Comparison of ENCODE assay signal across 8 cellular contexts in the genomic region with DNA sequence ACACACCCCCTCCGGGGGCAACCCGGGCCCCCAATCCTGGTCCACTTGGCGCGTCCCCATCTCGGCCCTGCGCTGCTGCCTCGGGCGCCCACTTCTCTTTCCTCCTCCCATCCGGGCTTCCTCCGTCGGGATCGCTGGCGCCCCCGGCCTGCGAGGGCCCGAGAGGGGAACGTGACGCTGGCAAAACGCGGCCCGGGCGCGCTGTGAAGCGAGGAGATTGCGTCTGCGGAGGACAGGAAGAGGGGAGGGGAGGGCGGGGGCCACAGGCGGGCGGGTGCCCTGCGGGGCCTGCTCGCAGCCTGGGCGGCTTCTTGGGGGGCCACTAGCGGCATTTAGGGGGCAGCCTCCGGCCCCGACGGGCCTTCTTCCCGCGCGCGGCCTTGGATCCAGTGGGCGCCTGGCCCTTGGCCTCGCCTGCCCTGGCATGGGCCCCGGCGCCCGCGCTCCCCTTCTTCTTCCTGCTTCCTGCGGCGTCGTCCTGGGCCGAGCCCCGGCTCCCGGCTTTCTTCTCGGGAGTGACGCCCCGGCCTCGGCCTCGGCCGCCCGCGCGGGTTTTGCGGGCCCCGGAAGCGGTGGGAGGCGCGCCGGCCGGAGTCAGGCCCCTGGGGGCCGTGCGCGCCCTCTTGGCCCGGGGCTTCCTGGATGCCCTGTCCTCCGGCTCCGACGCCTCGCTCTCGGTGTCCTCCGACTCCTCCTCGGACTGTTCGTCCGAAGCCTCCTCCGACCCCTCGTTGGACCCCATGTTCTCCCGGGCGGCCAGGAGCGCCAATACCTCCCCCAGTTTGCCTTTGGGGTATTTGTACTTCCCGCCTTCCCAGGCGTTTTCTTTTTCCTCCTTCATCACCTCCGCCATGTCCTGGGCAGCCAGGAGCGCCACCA. TPM values are rescaled to one million over a fixed set of nuclear protein-coding genes. Genes with fewer than 3 reads are reported as not detected.
DNase-seq lines count a peak whose midpoint lies in the region; ATAC-seq and TF ChIP-seq lines count a peak whose summit lies in the region.

No MANE protein-coding gene starts in this region.

- TF ChIP-seq CTCF in lower lobe of right lung (IDR thresholded peaks at IDR 0.05) = no peak
- no peak for TF ChIP-seq CTCF in tibial artery (IDR thresholded peaks at IDR 0.05)

- no peak for DNase-seq in activated CD8-positive, alpha-beta memory T cell treated with anti-CD3 and anti-CD28 coated beads, Interleukin-2, amount 10 ng/mL, durations not matched to agents 7 days and 5 days
- no peak for DNase-seq in activated CD8-positive, alpha-beta memory T cell treated with anti-CD3 and anti-CD28 coated beads, Interleukin-2, amount 50 U/mL, for 48 hours
- peak; percentile 34 for DNase-seq in central memory CD4-positive, alpha-beta T cell
- peak; percentile 55 for DNase-seq in lower lobe of right lung
- no peak for DNase-seq in tibial artery
- DNase-seq in NAMALWA (ENCODE audit: low spot score) = no peak
- DNase-seq in NCI-H69 (lab: John Stamatoyannopoulos, UW) = no peak
- DNase-seq in kidney tubule cell (ENCODE audit: low spot score) = no peak

- H3K4me3 ChIP-seq in lower lobe of right lung = peak overlapping the region; percentile 52
- H3K4me3 ChIP-seq in tibial artery = peak overlapping the region; percentile 47 to 57

- H3K9me3 ChIP-seq in lower lobe of right lung (no peaks in the 10 kb centered on the region), tibial artery (no peaks in the 10 kb centered on the region)

- intact Hi-C loops in lower lobe of right lung (cut with DNase I) (no loop called here), tibial artery (cut with DNase I; ENCODE audit: low total_unique reads) (loop anchor here (5.0 kb wide), 1 partner anchor 206 kb away; no protein-coding TSS in a partner anchor)

- peaks cover 8% of the 10 kb centered on the region for H3K4me1 Mint-ChIP-seq in activated CD8-positive, alpha-beta memory T cell treated with anti-CD3 and anti-CD28 coated beads, Interleukin-2, amount 10 ng/mL, durations not matched to agents 7 days and 5 days

- H3K27ac ChIP-seq in lower lobe of right lung (peak overlapping the region; percentile 64), tibial artery (peak overlapping the region; percentile 52 to 56)

- no peak for ATAC-seq in activated CD8-positive, alpha-beta memory T cell treated with anti-CD3 and anti-CD28 coated beads, Interleukin-2, amount 10 ng/mL, durations not matched to agents 7 days and 5 days
- peak; percentile 4 to 34 for ATAC-seq in lower lobe of right lung

- H3K36me3 ChIP-seq in lower lobe of right lung (no peaks in the 10 kb centered on the region), tibial artery (no peaks in the 10 kb centered on the region)

- H3K27me3 ChIP-seq in lower lobe of right lung (ENCODE audit: low read depth) (peaks cover 64% of the 10 kb centered on the region), tibial artery (peaks cover 0 to 25% of the 10 kb centered on the region in 2 donors)

- CTCF ChIA-PET in activated CD8-positive, alpha-beta memory T cell treated with anti-CD3 and anti-CD28 coated beads, Interleukin-2, amount 10 ng/mL, durations not matched to agents 7 days and 5 days (lab: Charles Lee) = interaction anchor here (0.8 kb wide), 1 partner anchor 98 kb away, joined by 3 read pairs; no protein-coding TSS in a partner anchor

- H3K36me3 Mint-ChIP-seq in activated CD8-positive, alpha-beta memory T cell treated with anti-CD3 and anti-CD28 coated beads, Interleukin-2, amount 10 ng/mL, durations not matched to agents 7 days and 5 days = no peaks in the 10 kb centered on the region

- no peaks in the 10 kb centered on the region for H3K9me3 Mint-ChIP-seq in activated CD8-positive, alpha-beta memory T cell treated with anti-CD3 and anti-CD28 coated beads, Interleukin-2, amount 10 ng/mL, durations not matched to agents 7 days and 5 days (ENCODE audit: low read depth)

- H3K4me1 ChIP-seq in lower lobe of right lung = peaks cover 18% of the 10 kb centered on the region
- H3K4me1 ChIP-seq in tibial artery = peaks cover 0 to 53% (median 38%) of the 10 kb centered on the region in 4 donors

- peaks cover 85% of the 10 kb centered on the region for H3K27me3 Mint-ChIP-seq in activated CD8-positive, alpha-beta memory T cell treated with anti-CD3 and anti-CD28 coated beads, Interleukin-2, amount 10 ng/mL, durations not matched to agents 7 days and 5 days

- H3K27ac Mint-ChIP-seq in activated CD8-positive, alpha-beta memory T cell treated with anti-CD3 and anti-CD28 coated beads, Interleukin-2, amount 10 ng/mL, durations not matched to agents 7 days and 5 days = no peak overlapping the region

- H3K4me3 Mint-ChIP-seq in activated CD8-positive, alpha-beta memory T cell treated with anti-CD3 and anti-CD28 coated beads, Interleukin-2, amount 10 ng/mL, durations not matched to agents 7 days and 5 days = peak overlapping the region; percentile 52

RNA-seq across cellular contexts. Expression of gene PNMA8B, which starts 2.2 kb away (rescaled TPM):
- not detected for total RNA-seq in activated CD8-positive, alpha-beta memory T cell treated with anti-CD3 and anti-CD28 coated beads, Interleukin-2, amount 10 ng/mL, durations not matched to agents 7 days and 5 days
- total RNA-seq in lower lobe of right lung = 1.5 TPM

RNA-seq across cellular contexts. Expression of gene PNMA8A, which starts 22.1 kb away (rescaled TPM):
- total RNA-seq in activated CD8-positive, alpha-beta memory T cell treated with anti-CD3 and anti-CD28 coated beads, Interleukin-2, amount 10 ng/mL, durations not matched to agents 7 days and 5 days = under 1 TPM; 0.29 to 0.63 TPM
- 1.5 TPM for total RNA-seq in lower lobe of right lung

Comparison
In these comparisons a context has a peak if more than half of its experiments do, and no peak if none do; other contexts are left out.
1. DNase-seq: peak in central memory CD4-positive, alpha-beta T cell (single experiment) and lower lobe of right lung (single experiment); none in activated CD8-positive, alpha-beta memory T cell treated with anti-CD3 and anti-CD28 coated beads, Interleukin-2, amount 10 ng/mL, durations not matched to agents 7 days and 5 days (single experiment), activated CD8-positive, alpha-beta memory T cell treated with anti-CD3 and anti-CD28 coated beads, Interleukin-2, amount 50 U/mL, for 48 hours (single experiment), tibial artery (0 of 2), NAMALWA (single experiment), NCI-H69 (single experiment) and kidney tubule cell (single experiment).